ENCODE assay signal across 21 cellular contexts in the genomic region with DNA sequence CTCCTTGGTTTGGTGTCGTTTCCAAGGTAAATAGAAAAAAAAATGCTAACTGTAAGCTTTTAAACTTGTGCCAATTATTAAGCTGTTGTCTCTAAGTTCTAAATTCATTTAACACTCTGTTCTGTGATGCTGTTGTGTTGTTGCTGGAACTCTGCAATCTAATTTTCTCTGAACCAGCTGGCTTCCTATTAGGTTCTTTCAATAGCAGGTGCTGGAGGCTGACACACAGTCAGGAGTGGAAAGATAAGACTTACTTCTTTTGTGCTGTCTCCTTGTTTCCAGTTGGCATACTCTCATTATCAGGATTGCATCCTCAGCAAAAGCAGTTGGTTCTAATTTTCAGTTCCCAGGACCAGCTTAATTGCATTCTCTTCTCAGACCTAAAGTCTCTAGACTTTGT.
"Had no signal": no experiment of that assay in that cellular context is flagged by ENCODE, and none has a peak within 500 bp of the region (broad histone marks: within the 10 kb centered on the region; RNA-seq: fewer than 3 reads in every experiment).

No MANE protein-coding gene starts in this region.

- H3K27me3 ChIP-seq: gastroesophageal sphincter, heart left ventricle, sigmoid colon, testis, uterus had no signal

- H3K27ac ChIP-seq: epithelial cell of prostate, gastroesophageal sphincter, heart left ventricle, sigmoid colon, testis, uterus, VCaP had no signal

- DNase-seq: activated CD4-positive, alpha-beta T cell treated with anti-CD3 and anti-CD28 coated beads, Interleukin-2, amount 10 ng/mL, durations not matched to agents 24 days and 14 days; activated CD8-positive, alpha-beta memory T cell treated with anti-CD3 and anti-CD28 coated beads, Interleukin-2, amount 10 ng/mL, durations not matched to agents 7 days and 5 days; activated CD8-positive, alpha-beta T cell treated with anti-CD3 and anti-CD28 coated beads for 36 hours; activated effector memory CD4-positive, alpha-beta T cell treated with anti-CD3 and anti-CD28 coated beads, Interleukin-2, amount 50 U/mL, for 16 hours; activated naive CD4-positive, alpha-beta T cell treated with anti-CD3 and anti-CD28 coated beads, Interleukin-2, amount 10 ng/mL, durations not matched to agents 7 days and 5 days; activated T-cell treated with anti-CD3 and anti-CD28 coated beads for 4 hours; amygdala; heart left ventricle; left ventricle myocardium superior; occipital lobe; posterior cingulate gyrus; sigmoid colon; stimulated activated CD4-positive, alpha-beta T cell treated with anti-CD3 and anti-CD28 coated beads, Interleukin-2, amount 100 ng/mL, for 48 hours; stimulated activated CD8-positive, alpha-beta memory T cell treated with anti-CD3 and anti-CD28 coated beads, Interleukin-4, amount 100 ng/mL, for 48 hours; stimulated activated naive B cell treated with anti-CD40 and anti-IgM and Interleukin-4, amounts not matched to agents 10 μg/mL and 1 μg/mL and 100 μg/mL, for 72 hours; testis; trophoblast cell; uterus had no signal

- H3K9me3 ChIP-seq: testis, uterus had no signal

- H3K36me3 ChIP-seq: gastroesophageal sphincter, heart left ventricle, sigmoid colon, uterus had no signal

- H3K4me3 ChIP-seq: gastroesophageal sphincter, heart left ventricle, sigmoid colon, testis, uterus had no signal

- H3K4me1 ChIP-seq: gastroesophageal sphincter, heart left ventricle, sigmoid colon, testis, uterus had no signal
